ENCODE assay signal across 28 cellular contexts in genomic region chr6:108888052-108888451, GRCh38.
"Had no signal": no experiment of that assay in that cellular context is flagged by ENCODE, and none has a peak within 500 bp of the region (broad histone marks: within the 10 kb centered on the region; RNA-seq: fewer than 3 reads in every experiment).

No MANE protein-coding gene starts in this region.

- ATAC-seq: activated CD8-positive, alpha-beta T cell treated with anti-CD3 and anti-CD28 coated beads, Interleukin-2, amount 10 ng/mL, durations not matched to agents 7 days and 5 days; body of pancreas; PC-3; T-helper 17 cell; WTC11 had no signal

- DNase-seq: activated CD4-positive, alpha-beta T cell treated with anti-CD3 and anti-CD28 coated beads for 48 hours; activated CD4-positive, alpha-beta T cell treated with anti-CD3 and anti-CD28 coated beads, Interleukin-2, amount 50 U/mL, for 4 hours; activated CD4-positive, CD25-positive, alpha-beta regulatory T cell treated with anti-CD3 and anti-CD28 coated beads, Interleukin-2, amount 50 U/mL, for 72 hours; activated CD8-positive, alpha-beta memory T cell treated with anti-CD3 and anti-CD28 coated beads, Interleukin-2, amount 50 U/mL, for 48 hours; activated CD8-positive, alpha-beta T cell treated with anti-CD3 and anti-CD28 coated beads, Interleukin-2, amount 10 ng/mL, durations not matched to agents 7 days and 5 days; activated effector memory CD4-positive, alpha-beta T cell treated with Interleukin-2 at 50 U/mL for 16 hours; activated naive CD4-positive, alpha-beta T cell; activated T-cell treated with anti-CD3 and anti-CD28 coated beads, Interleukin-2, amount 50 U/mL, for 1 hour; aorta; central memory CD4-positive, alpha-beta T cell; NCI-H1092 treated with DMSO at 0.1 percent for 48 hours; NCI-H1417 treated with DMSO at 0.1 percent for 48 hours; NCI-H1694; NCI-H2029; NCI-H2107; NCI-H2227 treated with DMSO at 0.1 percent for 48 hours; NCI-H446 treated with DMSO at 0.1 percent for 48 hours; NCI-H524 treated with DMSO at 0.1 percent for 48 hours; NCI-H774; PC-3; SHP77 treated with DMSO at 0.1 percent for 48 hours; T-helper 17 cell; T-helper 9 cell had no signal

- H3K27me3 Mint-ChIP-seq: activated naive CD4-positive, alpha-beta T cell treated with anti-CD3 and anti-CD28 coated beads, Interleukin-2, amount 50 U/mL, for 24 hours; T-helper 17 cell had no signal

- H3K36me3 Mint-ChIP-seq: WTC11 had no signal

- H3K4me3 ChIP-seq: body of pancreas, coronary artery had no signal

- H3K27me3 ChIP-seq: body of pancreas had no signal

- H3K4me3 Mint-ChIP-seq: activated CD8-positive, alpha-beta T cell treated with anti-CD3 and anti-CD28 coated beads, Interleukin-2, amount 10 ng/mL, durations not matched to agents 7 days and 5 days; activated naive CD4-positive, alpha-beta T cell treated with anti-CD3 and anti-CD28 coated beads, Interleukin-2, amount 50 U/mL, for 24 hours; activated T-helper 1 cell treated with anti-CD3 and anti-CD28 coated beads, Interleukin-12 subunit alpha, Interleukin-12 subunit beta, Interleukin-2, Interleukin-4 antibody, amounts not matched to agents 30 ng/mL and 10 ng/mL and 1 ng/mL, durations not matched to agents 14 hours and 24 hours and 36 hours; T-helper 17 cell; WTC11 had no signal

- H3K9me3 ChIP-seq: body of pancreas had no signal

- H3K27ac Mint-ChIP-seq: activated CD8-positive, alpha-beta T cell treated with anti-CD3 and anti-CD28 coated beads, Interleukin-2, amount 10 ng/mL, durations not matched to agents 7 days and 5 days; activated naive CD4-positive, alpha-beta T cell treated with anti-CD3 and anti-CD28 coated beads, Interleukin-2, amount 50 U/mL, for 24 hours; activated T-helper 1 cell treated with anti-CD3 and anti-CD28 coated beads, Interleukin-12 subunit alpha, Interleukin-12 subunit beta, Interleukin-2, Interleukin-4 antibody, amounts not matched to agents 30 ng/mL and 10 ng/mL and 1 ng/mL, durations not matched to agents 14 hours and 24 hours and 36 hours; T-helper 17 cell; WTC11 had no signal

- H3K27ac ChIP-seq: body of pancreas, coronary artery had no signal

- H3K4me1 ChIP-seq: body of pancreas had no signal
